In genomic region chr13:99980201-99981114, GRCh38 we compare ENCODE assay signal across 8 cellular contexts. TPM values are rescaled to one million over a fixed set of nuclear protein-coding genes. Genes with fewer than 3 reads are reported as not detected.
DNase-seq lines count a peak whose midpoint lies in the region; ATAC-seq and TF ChIP-seq lines count a peak whose summit lies in the region.

No MANE protein-coding gene starts in this region.

- ATAC-seq in left cardiac atrium (peak; percentile 85 to 94), sciatic nerve (peak; percentile 51)

- DNase-seq in T-helper 2 cell, result peak in 4 of 5 experiments; percentile 41 to 83 (median 48)
- DNase-seq in T-helper 2 cell treated with Interferon-gamma antibody and Interleukin-4, amounts not matched to agents 5 μg/mL and 100 μg/mL, for 36 hours (ENCODE audit: low spot score), result no peak
- peak; percentile 70 for DNase-seq in HT-29 (ENCODE audit: low spot score)
- peak; percentile 53 for DNase-seq in RWPE1 (ENCODE audit: low spot score)
- DNase-seq in adipocyte (ENCODE audit: low read depth), result peak; percentile 81
- DNase-seq in left cardiac atrium, result peak; percentile 67
- DNase-seq in sciatic nerve (ENCODE audit: low spot score), result no peak
- no peak for DNase-seq in SKM-1 (lab: John Stamatoyannopoulos, UW; ENCODE audit: unreplicated experiment)

- no peak overlapping the region for H3K9ac ChIP-seq in adipocyte (ENCODE audit: low read length)

- H3K4me3 Mint-ChIP-seq in T-helper 2 cell treated with Interferon-gamma antibody and Interleukin-4, amounts not matched to agents 5 μg/mL and 100 μg/mL, for 36 hours, result no peak overlapping the region

- H3K27ac Mint-ChIP-seq in T-helper 2 cell treated with Interferon-gamma antibody and Interleukin-4, amounts not matched to agents 5 μg/mL and 100 μg/mL, for 36 hours, result no peak overlapping the region

- peaks cover 4% of the 10 kb centered on the region for H3K36me3 Mint-ChIP-seq in T-helper 2 cell treated with Interferon-gamma antibody and Interleukin-4, amounts not matched to agents 5 μg/mL and 100 μg/mL, for 36 hours (ENCODE audit: low read depth)

- H3K36me3 ChIP-seq in adipocyte (ENCODE audit: control insufficient read depth, insufficient read depth, low read length, severe bottlenecking), result no peaks in the 10 kb centered on the region

- no peak for TF ChIP-seq CTCF in RWPE1 (conservative IDR thresholded peaks at IDR 0.05; ENCODE audit: low read depth)

- intact Hi-C loops in left cardiac atrium (cut with DNase I), result no loop called here
- intact Hi-C loops in sciatic nerve (cut with DNase I), result no loop called here

- peaks cover 2% of the 10 kb centered on the region for H3K4me1 ChIP-seq in adipocyte (ENCODE audit: control insufficient read depth, insufficient read depth, low read length)

- H3K27me3 ChIP-seq in adipocyte (replicated peaks; ENCODE audit: control insufficient read depth, insufficient read depth, low read length), result peaks cover 64% of the 10 kb centered on the region

- H3K27ac ChIP-seq in RWPE1, result peak overlapping the region; percentile 48

- no peaks in the 10 kb centered on the region for H3K4me1 Mint-ChIP-seq in T-helper 2 cell treated with Interferon-gamma antibody and Interleukin-4, amounts not matched to agents 5 μg/mL and 100 μg/mL, for 36 hours (ENCODE audit: low read depth)

- no peaks in the 10 kb centered on the region for H3K9me3 Mint-ChIP-seq in T-helper 2 cell treated with Interferon-gamma antibody and Interleukin-4, amounts not matched to agents 5 μg/mL and 100 μg/mL, for 36 hours

- POLR2A ChIA-PET in RWPE1 (lab: Yijun Ruan, JAX; ENCODE audit: low non-redundant PET), result interaction anchor here (0.5 kb wide), 1 partner anchor 104 kb away, joined by 5 read pairs; no protein-coding TSS in a partner anchor

- H3K4me3 ChIP-seq in adipocyte (ENCODE audit: low read length), result peak overlapping the region; percentile 59

- CTCF ChIA-PET in RWPE1 (lab: Yijun Ruan, JAX), result interaction anchor here (1.7 kb wide), 1 partner anchor 534 kb away, joined by 5 read pairs; no protein-coding TSS in a partner anchor

- H3K27me3 Mint-ChIP-seq in T-helper 2 cell treated with Interferon-gamma antibody and Interleukin-4, amounts not matched to agents 5 μg/mL and 100 μg/mL, for 36 hours (ENCODE audit: low read depth), result peaks cover 62% of the 10 kb centered on the region

- H3K9me3 ChIP-seq in adipocyte (ENCODE audit: control insufficient read depth, low read length), result peaks cover 28% of the 10 kb centered on the region

RNA-seq across cellular contexts. Expression of gene ZIC2, which starts 1.1 kb away (rescaled TPM):
- total RNA-seq in HT-29 (2014; rRNA removed; shearing (Covaris generic)), result 0.16 and 0.23 TPM in 2 replicates
- total RNA-seq in left cardiac atrium (not detected), sciatic nerve (not detected)

RNA-seq across cellular contexts. Expression of gene ZIC5, which starts 8.9 kb away (rescaled TPM):
- total RNA-seq in HT-29 (2014; rRNA removed; shearing (Covaris generic)), result not detected in 2 replicates
- not detected for total RNA-seq in left cardiac atrium
- total RNA-seq in sciatic nerve, result not detected

Comparison
In these comparisons a context has a peak if more than half of its experiments do, and no peak if none do; other contexts are left out.
1. DNase-seq: peak in T-helper 2 cell (4 of 5), HT-29 (single experiment), RWPE1 (single experiment), adipocyte (single experiment) and left cardiac atrium (single experiment); none in T-helper 2 cell treated with Interferon-gamma antibody and Interleukin-4, amounts not matched to agents 5 μg/mL and 100 μg/mL, for 36 hours (single experiment), sciatic nerve (single experiment) and SKM-1 (single experiment).